14 cellular contexts compared by ENCODE assay signal in the genomic region with DNA sequence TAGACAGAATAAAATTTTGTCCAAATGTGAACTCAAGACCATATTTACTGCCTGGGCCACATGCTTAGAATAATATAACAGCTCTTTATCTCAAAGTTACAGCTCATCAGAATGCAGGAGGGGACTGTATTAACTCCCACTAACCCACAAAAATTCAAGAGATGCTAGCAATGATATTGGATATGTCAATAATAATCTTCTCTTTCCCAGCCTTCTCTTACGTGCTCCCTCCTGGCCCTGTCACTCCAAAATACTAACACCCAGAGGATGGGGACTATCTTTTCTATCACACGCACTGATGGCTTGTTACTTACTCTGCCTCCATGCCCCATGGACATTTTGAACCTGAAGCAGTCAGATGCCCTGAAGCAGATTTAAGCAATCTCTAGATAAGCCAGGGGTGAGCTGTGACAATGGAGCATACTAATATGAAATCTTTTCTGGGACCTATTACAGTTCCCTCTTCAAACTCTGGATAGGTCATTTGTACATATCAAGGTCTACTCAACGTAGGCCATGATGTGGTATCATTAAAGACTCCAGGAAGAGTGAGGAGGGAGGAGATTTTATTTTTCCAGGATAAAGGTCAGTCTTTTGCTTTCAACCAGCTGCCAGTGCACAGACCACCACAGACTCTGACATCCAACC.
DNase-seq lines count a peak whose midpoint lies in the region; ATAC-seq and TF ChIP-seq lines count a peak whose summit lies in the region.
"Had no signal": no experiment of that assay in that cellular context is flagged by ENCODE, and none has a peak within 500 bp of the region (broad histone marks: within the 10 kb centered on the region; RNA-seq: fewer than 3 reads in every experiment).

No MANE protein-coding gene starts in this region.

- no peaks in the 10 kb centered on the region for H3K27me3 Mint-ChIP-seq in osteocyte (ENCODE audit: unreplicated experiment)

- H3K4me3 Mint-ChIP-seq in osteocyte (ENCODE audit: unreplicated experiment): no peak overlapping the region
- H3K4me3 Mint-ChIP-seq: WTC11 had no signal

- H3K36me3 ChIP-seq in heart left ventricle: no peaks in the 10 kb centered on the region
- no peaks in the 10 kb centered on the region for H3K36me3 ChIP-seq in aorta (ENCODE audit: control insufficient read depth in 1 of 2, insufficient read depth in 2 of 2, low read length in 1 of 2)
- H3K36me3 ChIP-seq in testis (ENCODE audit: low read depth, missing control alignments): no peaks in the 10 kb centered on the region

- no peak overlapping the region for H3K27ac Mint-ChIP-seq in osteocyte (ENCODE audit: unreplicated experiment)
- H3K27ac Mint-ChIP-seq: WTC11 had no signal

- TF ChIP-seq POLR2A in heart left ventricle (IDR thresholded peaks at IDR 0.05) (no peak), testis (IDR thresholded peaks at IDR 0.05) (no peak)

- H3K9me3 ChIP-seq in heart left ventricle (no peaks in the 10 kb centered on the region), right cardiac atrium (ENCODE audit: control insufficient read depth, low read length) (no peaks in the 10 kb centered on the region), aorta (ENCODE audit: control insufficient read depth, low read length) (no peaks in the 10 kb centered on the region), testis (no peaks in the 10 kb centered on the region)

- H3K36me3 Mint-ChIP-seq in osteocyte (ENCODE audit: unreplicated experiment): no peaks in the 10 kb centered on the region
- H3K36me3 Mint-ChIP-seq: WTC11 had no signal

- peak overlapping the region in 6 of 12 donors; percentile 2 to 56 (median 18) for H3K27ac ChIP-seq in heart left ventricle
- no peak overlapping the region for H3K27ac ChIP-seq in right cardiac atrium (ENCODE audit: low read length)
- no peak overlapping the region for H3K27ac ChIP-seq in aorta (ENCODE audit: low read depth in 1 of 2, low read length in 2 of 2)
- no peak overlapping the region for H3K27ac ChIP-seq in testis

- H3K4me1 Mint-ChIP-seq in osteocyte (ENCODE audit: unreplicated experiment): no peaks in the 10 kb centered on the region
- H3K4me1 Mint-ChIP-seq: WTC11 had no signal

- 38 to 50% (median 41%) methylated on average over 3 of the region's 3 CpGs for whole genome bisulfite sequencing in heart left ventricle, 4 donors
- 51% methylated on average over 3 of the region's 3 CpGs for WGBS in right cardiac atrium
- WGBS in aorta, 2 donors: 68 to 78% methylated on average over 3 of the region's 3 CpGs
- WGBS in testis, 2 donors: 71 to 88% methylated on average over 3 of the region's 3 CpGs

- ATAC-seq in heart left ventricle: peak in 3 of 4 donors; percentile 28 to 52 (median 44)
- no peak for ATAC-seq in right cardiac atrium
- peak; percentile 18 for ATAC-seq in HG02798 (IDR thresholded peaks at IDR 0.05; ENCODE audit: poor library complexity, unreplicated experiment)
- peak; percentile 8 for ATAC-seq in HG03571 (IDR thresholded peaks at IDR 0.05; ENCODE audit: unreplicated experiment)
- no peak for ATAC-seq in aorta (ENCODE audit: low FRiP score)
- ATAC-seq: WTC11 had no signal

- H3K27me3 ChIP-seq in heart left ventricle (no peaks in the 10 kb centered on the region), right cardiac atrium (ENCODE audit: control insufficient read depth, insufficient read depth) (no peaks in the 10 kb centered on the region), aorta (ENCODE audit: control insufficient read depth in 1 of 2, insufficient read depth in 2 of 2, low read length in 1 of 2) (no peaks in the 10 kb centered on the region), testis (no peaks in the 10 kb centered on the region)

- H3K4me3 ChIP-seq in heart left ventricle (no peak overlapping the region), right cardiac atrium (ENCODE audit: low read length) (no peak overlapping the region), aorta (ENCODE audit: low read length in 2 of 2) (no peak overlapping the region), testis (no peak overlapping the region)

- DNase-seq in heart left ventricle: no peak
- no peak for DNase-seq in right cardiac atrium
- no peak for DNase-seq in NCI-H2171 (lab: John Stamatoyannopoulos, UW)
- DNase-seq in aorta: no peak
- DNase-seq in testis: no peak
- DNase-seq in osteocyte (ENCODE audit: extremely low spot score, unreplicated experiment): no peak
- DNase-seq: activated gamma-delta T cell treated with Interleukin-2 at 50 U/mL for 16 hours; DMS153; NCI-H1694 treated with DMSO at 0.1 percent for 48 hours; nucleus accumbens; stimulated activated CD4-positive, alpha-beta T cell treated with anti-CD3 and anti-CD28 coated beads, Interleukin-2, amount 100 ng/mL, for 24 hours had no signal

- intact Hi-C loops in heart left ventricle (cut with DNase I) (no loop called here), right cardiac atrium (cut with DNase I) (no loop called here), aorta (cut with DNase I) (no loop called here), testis (cut with DNase I; ENCODE audit: low total_unique reads) (no loop called here)

- H3K9me3 Mint-ChIP-seq in osteocyte (ENCODE audit: unreplicated experiment): no peaks in the 10 kb centered on the region
- H3K9me3 Mint-ChIP-seq: WTC11 had no signal

- H3K4me1 ChIP-seq in heart left ventricle (peaks cover 0 to 14% (median 0%) of the 10 kb centered on the region in 12 donors), right cardiac atrium (ENCODE audit: control insufficient read depth, insufficient read depth, low read length) (no peaks in the 10 kb centered on the region), aorta (ENCODE audit: control insufficient read depth in 1 of 2, insufficient read depth in 2 of 2, low read length in 2 of 2) (no peaks in the 10 kb centered on the region), testis (no peaks in the 10 kb centered on the region)

- TF ChIP-seq CTCF in heart left ventricle (IDR thresholded peaks at IDR 0.05) (no peak), testis (IDR thresholded peaks at IDR 0.05) (no peak), osteocyte (IDR thresholded peaks at IDR 0.05) (no peak)

Comparison
In these comparisons a context has a peak if more than half of its experiments do, and no peak if none do; other contexts are left out.
1. ATAC-seq: peak in heart left ventricle (3 of 4), HG02798 (single experiment) and HG03571 (single experiment); none in right cardiac atrium (0 of 2) and aorta (single experiment).